In the genomic region with DNA sequence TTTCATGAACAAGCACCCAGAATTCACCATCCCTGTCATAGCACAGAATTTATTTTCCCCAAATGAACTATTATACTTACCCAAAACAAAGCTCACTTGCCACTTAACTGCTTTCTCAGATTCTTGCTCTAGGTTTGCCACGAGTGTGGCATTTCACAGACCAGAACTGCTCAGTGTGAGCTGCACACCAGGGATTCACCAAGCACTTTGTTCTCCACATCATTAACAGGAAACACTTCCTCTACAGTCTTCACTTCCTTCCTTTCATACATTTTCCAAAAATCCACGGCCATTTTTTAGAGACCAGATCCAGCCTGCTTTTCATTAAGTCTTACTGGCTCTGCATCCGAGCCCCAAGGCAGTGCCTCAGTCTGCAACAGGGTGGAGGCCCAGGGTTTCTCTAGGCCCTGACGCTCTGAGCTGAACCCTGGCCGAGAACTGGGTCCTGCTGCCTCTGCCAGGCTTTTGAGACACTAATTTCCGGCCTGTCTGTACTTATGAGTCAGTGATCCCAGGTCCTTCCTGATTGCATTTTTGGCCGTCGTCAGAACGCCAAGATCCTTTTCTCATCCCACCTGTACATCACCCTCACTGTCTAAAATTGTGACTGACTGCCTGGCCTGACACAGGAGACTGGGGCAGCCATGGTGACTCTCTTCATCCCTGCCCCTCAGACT, we compare ENCODE assay signal across 16 cellular contexts.
A peak's percentile ranks its signal among the peaks of the same experiment; 100 is the strongest.
DNase-seq lines count a peak whose midpoint lies in the region; ATAC-seq, FAIRE-seq and TF ChIP-seq lines count a peak whose summit lies in the region.
"Had no signal": no experiment of that assay in that cellular context is flagged by ENCODE, and none has a peak within 500 bp of the region (broad histone marks: within the 10 kb centered on the region; RNA-seq: fewer than 3 reads in every experiment).

No MANE protein-coding gene starts in this region.

- peak overlapping the region; percentile 71 to 76 for H3K27ac ChIP-seq in ascending aorta
- peak overlapping the region in 1 of 12 donors; percentile 59 for H3K27ac ChIP-seq in heart left ventricle
- H3K27ac ChIP-seq: 22Rv1, thyroid gland had no signal

- no peaks in the 10 kb centered on the region for H3K27me3 Mint-ChIP-seq in activated CD4-positive, alpha-beta T cell treated with anti-CD3 and anti-CD28 coated beads, Interleukin-2, amount 10 ng/mL, durations not matched to agents 24 days and 14 days
- H3K27me3 Mint-ChIP-seq in activated CD4-positive, alpha-beta T cell treated with anti-CD3 and anti-CD28 coated beads for 36 hours = no peaks in the 10 kb centered on the region
- H3K27me3 Mint-ChIP-seq: activated CD4-positive, alpha-beta memory T cell treated with anti-CD3 and anti-CD28 coated beads, Interleukin-2, amount 10 ng/mL, durations not matched to agents 7 days and 5 days; activated naive CD4-positive, alpha-beta T cell treated with anti-CD3 and anti-CD28 coated beads, Interleukin-2, amount 10 ng/mL, durations not matched to agents 7 days and 5 days had no signal

- H3K4me3 ChIP-seq in ascending aorta = no peak overlapping the region
- H3K4me3 ChIP-seq in heart left ventricle = no peak overlapping the region
- H3K4me3 ChIP-seq: thyroid gland had no signal

- no peaks in the 10 kb centered on the region for H3K36me3 Mint-ChIP-seq in activated CD4-positive, alpha-beta T cell treated with anti-CD3 and anti-CD28 coated beads, Interleukin-2, amount 10 ng/mL, durations not matched to agents 24 days and 14 days (ENCODE audit: low read depth)
- no peaks in the 10 kb centered on the region for H3K36me3 Mint-ChIP-seq in activated CD4-positive, alpha-beta T cell treated with anti-CD3 and anti-CD28 coated beads for 36 hours (ENCODE audit: low read depth)

- peaks cover 6% of the 10 kb centered on the region for H3K9me3 Mint-ChIP-seq in activated CD4-positive, alpha-beta T cell treated with anti-CD3 and anti-CD28 coated beads, Interleukin-2, amount 10 ng/mL, durations not matched to agents 24 days and 14 days
- peaks cover under 1% of the 10 kb centered on the region for H3K9me3 Mint-ChIP-seq in activated CD4-positive, alpha-beta T cell treated with anti-CD3 and anti-CD28 coated beads for 36 hours (ENCODE audit: low read depth)

- H3K4me1 ChIP-seq in ascending aorta (peaks cover 7 to 39% of the 10 kb centered on the region in 2 donors), heart left ventricle (peaks cover 0 to 35% (median 14%) of the 10 kb centered on the region in 12 donors)

- DNase-seq in activated CD4-positive, alpha-beta T cell treated with anti-CD3 and anti-CD28 coated beads, Interleukin-2, amount 10 ng/mL, durations not matched to agents 24 days and 14 days = peak; percentile 13
- no peak for DNase-seq in activated CD4-positive, alpha-beta T cell treated with anti-CD3 and anti-CD28 coated beads for 36 hours
- DNase-seq in ascending aorta (ENCODE audit: low spot score in 2 of 2) = peak in 1 of 2 donors; percentile 76
- peak in 2 of 5 donors; percentile 38 to 58 for DNase-seq in heart left ventricle
- DNase-seq in urothelium cell line (ENCODE audit: low spot score) = peak; percentile 54
- no peak for DNase-seq in NCI-H187 treated with DMSO at 0.1 percent for 48 hours (lab: John Stamatoyannopoulos, UW)
- DNase-seq in kidney glomerular epithelial cell (lab: John Stamatoyannopoulos, UW) = no peak
- DNase-seq in NCI-H1092 treated with DMSO at 0.1 percent for 48 hours (lab: John Stamatoyannopoulos, UW) = no peak
- DNase-seq: activated CD4-positive, alpha-beta memory T cell treated with anti-CD3 and anti-CD28 coated beads, Interleukin-2, amount 10 ng/mL, durations not matched to agents 7 days and 5 days; activated naive CD4-positive, alpha-beta T cell treated with anti-CD3 and anti-CD28 coated beads, Interleukin-2, amount 10 ng/mL, durations not matched to agents 7 days and 5 days; effector memory CD4-positive, alpha-beta T cell; KG1; NCI-H345; thyroid gland had no signal

- intact Hi-C loops in activated CD4-positive, alpha-beta T cell treated with anti-CD3 and anti-CD28 coated beads, Interleukin-2, amount 10 ng/mL, durations not matched to agents 24 days and 14 days (cut with micrococcal nuclease) = no loop called here
- intact Hi-C loops in activated CD4-positive, alpha-beta T cell treated with anti-CD3 and anti-CD28 coated beads for 36 hours (cut with DNase I, micrococcal nuclease) = no loop called here
- intact Hi-C loops in ascending aorta (cut with DNase I) (loop anchor here (2.0 kb wide), 2 partner anchors 28 to 104 kb away; no protein-coding TSS in a partner anchor), heart left ventricle (cut with DNase I) (no loop called here)

- CTCF ChIA-PET in activated CD4-positive, alpha-beta T cell treated with anti-CD3 and anti-CD28 coated beads for 36 hours (lab: Charles Lee) = interaction anchor here (1.2 kb wide), 1 partner anchor 178 kb away, joined by 4 read pairs; no protein-coding TSS in a partner anchor

- FAIRE-seq in urothelium cell line (lab: Jason Lieb, UNC) = no peak
- FAIRE-seq: islet of Langerhans had no signal

- 48 to 62% (median 54%) methylated on average over 9 of the region's 9 CpGs for WGBS in heart left ventricle, 4 donors

- peaks cover 2% of the 10 kb centered on the region for H3K4me1 Mint-ChIP-seq in activated CD4-positive, alpha-beta T cell treated with anti-CD3 and anti-CD28 coated beads, Interleukin-2, amount 10 ng/mL, durations not matched to agents 24 days and 14 days
- H3K4me1 Mint-ChIP-seq in activated CD4-positive, alpha-beta T cell treated with anti-CD3 and anti-CD28 coated beads for 36 hours = peaks cover 1% of the 10 kb centered on the region

- no peak overlapping the region for H3K4me3 Mint-ChIP-seq in activated CD4-positive, alpha-beta T cell treated with anti-CD3 and anti-CD28 coated beads, Interleukin-2, amount 10 ng/mL, durations not matched to agents 24 days and 14 days
- no peak overlapping the region for H3K4me3 Mint-ChIP-seq in activated CD4-positive, alpha-beta T cell treated with anti-CD3 and anti-CD28 coated beads for 36 hours
- H3K4me3 Mint-ChIP-seq: activated CD4-positive, alpha-beta memory T cell treated with anti-CD3 and anti-CD28 coated beads, Interleukin-2, amount 10 ng/mL, durations not matched to agents 7 days and 5 days; activated naive CD4-positive, alpha-beta T cell treated with anti-CD3 and anti-CD28 coated beads, Interleukin-2, amount 10 ng/mL, durations not matched to agents 7 days and 5 days had no signal

- no peaks in the 10 kb centered on the region for H3K27me3 ChIP-seq in ascending aorta
- H3K27me3 ChIP-seq in heart left ventricle = no peaks in the 10 kb centered on the region
- H3K27me3 ChIP-seq: thyroid gland had no signal

- no peak for TF ChIP-seq CTCF in ascending aorta (IDR thresholded peaks at IDR 0.05)
- no peak for TF ChIP-seq CTCF in heart left ventricle (IDR thresholded peaks at IDR 0.05)

- H3K27ac Mint-ChIP-seq in activated CD4-positive, alpha-beta T cell treated with anti-CD3 and anti-CD28 coated beads, Interleukin-2, amount 10 ng/mL, durations not matched to agents 24 days and 14 days = no peak overlapping the region
- no peak overlapping the region for H3K27ac Mint-ChIP-seq in activated CD4-positive, alpha-beta T cell treated with anti-CD3 and anti-CD28 coated beads for 36 hours
- H3K27ac Mint-ChIP-seq: activated CD4-positive, alpha-beta memory T cell treated with anti-CD3 and anti-CD28 coated beads, Interleukin-2, amount 10 ng/mL, durations not matched to agents 7 days and 5 days; activated naive CD4-positive, alpha-beta T cell treated with anti-CD3 and anti-CD28 coated beads, Interleukin-2, amount 10 ng/mL, durations not matched to agents 7 days and 5 days had no signal

- TF ChIP-seq POLR2A in heart left ventricle (IDR thresholded peaks at IDR 0.05) = no peak

- POLR2A ChIA-PET in activated CD4-positive, alpha-beta T cell treated with anti-CD3 and anti-CD28 coated beads for 36 hours (lab: Charles Lee) = no interaction called here

- H3K9me3 ChIP-seq in ascending aorta = no peaks in the 10 kb centered on the region
- no peaks in the 10 kb centered on the region for H3K9me3 ChIP-seq in heart left ventricle
- H3K9me3 ChIP-seq: thyroid gland had no signal

- no peak for ATAC-seq in activated CD4-positive, alpha-beta T cell treated with anti-CD3 and anti-CD28 coated beads for 36 hours
- ATAC-seq in heart left ventricle = peak in 3 of 4 donors; percentile 58 to 87 (median 68)

- H3K36me3 ChIP-seq in ascending aorta = peaks cover 4 to 10% of the 10 kb centered on the region in 2 donors
- H3K36me3 ChIP-seq in heart left ventricle = peaks cover 0 to 43% (median 21%) of the 10 kb centered on the region in 9 donors

Comparison
In these comparisons a context has a peak if more than half of its experiments do, and no peak if none do; other contexts are left out.
1. DNase-seq: peak in activated CD4-positive, alpha-beta T cell treated with anti-CD3 and anti-CD28 coated beads, Interleukin-2, amount 10 ng/mL, durations not matched to agents 24 days and 14 days (single experiment) and urothelium cell line (single experiment); none in activated CD4-positive, alpha-beta T cell treated with anti-CD3 and anti-CD28 coated beads for 36 hours (single experiment), NCI-H187 treated with DMSO at 0.1 percent for 48 hours (single experiment), kidney glomerular epithelial cell (single experiment) and NCI-H1092 treated with DMSO at 0.1 percent for 48 hours (single experiment).